Comparison of ENCODE assay signal across 1 cellular context in genomic region chr7:100590077-100590737, GRCh38.
TF ChIP-seq lines count a peak whose summit lies in the region.

No MANE protein-coding gene starts in this region.

TF ChIP-seq in IMR-90, 13 proteins besides CTCF, POLR2A, EP300 and RAD21:
- no peak for TF ChIP-seq NFE2L2 (IDR thresholded peaks at IDR 0.05; ENCODE audit: low read depth, low read length)
- no peak for TF ChIP-seq SMC3 (IDR thresholded peaks at IDR 0.05; ENCODE audit: low read depth, low read length)
- no peak for TF ChIP-seq BHLHE40 (IDR thresholded peaks at IDR 0.05; ENCODE audit: low read depth, low read length)
- TF ChIP-seq CHD1 (IDR thresholded peaks at IDR 0.05; ENCODE audit: low read depth, low read length): no peak
- no peak for TF ChIP-seq RCOR1 (IDR thresholded peaks at IDR 0.05; ENCODE audit: insufficient replicate concordance, low read length)
- TF ChIP-seq CEBPB (IDR thresholded peaks at IDR 0.05; ENCODE audit: low read depth, low read length): no peak
- TF ChIP-seq MXI1 (IDR thresholded peaks at IDR 0.05; ENCODE audit: borderline replicate concordance, low read depth, low read length): no peak
TF ChIP-seq in IMR-90: peak in this region for 0.
